In genomic region chr22:22013559-22014284, GRCh38 we compare ENCODE assay signal across 7 cellular contexts.
"Had no signal": no experiment of that assay in that cellular context is flagged by ENCODE, and none has a peak within 500 bp of the region (broad histone marks: within the 10 kb centered on the region; RNA-seq: fewer than 3 reads in every experiment).

No MANE protein-coding gene starts in this region.

- H3K27ac ChIP-seq: HL-60, KMS-11 had no signal

- ATAC-seq: HepG2 had no signal

- DNase-seq: IMR-90, KBM-7, KG1 had no signal

- H3K9ac ChIP-seq: KMS-11 had no signal

- FAIRE-seq: HepG2, HTR-8/SVneo had no signal

- H3K4me2 ChIP-seq: KMS-11 had no signal
